In genomic region chr13:113327391-113327765, GRCh38 we compare ENCODE assay signal across 24 cellular contexts. TPM values are rescaled to one million over a fixed set of nuclear protein-coding genes. Genes with fewer than 3 reads are reported as not detected.
DNase-seq lines count a peak whose midpoint lies in the region; ATAC-seq and TF ChIP-seq lines count a peak whose summit lies in the region.
"Had no signal": no experiment of that assay in that cellular context is flagged by ENCODE, and none has a peak within 500 bp of the region (broad histone marks: within the 10 kb centered on the region; RNA-seq: fewer than 3 reads in every experiment).

No MANE protein-coding gene starts in this region.

- POLR2A ChIA-PET in Panc1 (lab: Charles Lee) = no interaction called here

- intact Hi-C loops in Panc1 (cut with micrococcal nuclease; ENCODE audit: unreplicated experiment) (no loop called here), left cardiac atrium (cut with DNase I) (no loop called here)

- no peak overlapping the region for H3K4me3 Mint-ChIP-seq in chondrocyte (ENCODE audit: unreplicated experiment)
- H3K4me3 Mint-ChIP-seq: naive B cell had no signal

- H3K9ac ChIP-seq in skeletal muscle tissue (ENCODE audit: low read depth in 1 of 3, low read length in 3 of 3) = peak overlapping the region; percentile 43 to 79 (median 70)

- in situ Hi-C loops in Panc1 (cut with HindIII; ENCODE audit: low pct_unique_long_range_greater_than_20kb, low sequenced_read_pairs) = no loop called here

- H3K27me3 Mint-ChIP-seq in chondrocyte (ENCODE audit: low read depth) = no peaks in the 10 kb centered on the region
- H3K27me3 Mint-ChIP-seq: naive B cell had no signal

- ATAC-seq in Panc1 (peak; percentile 57), left cardiac atrium (peak; percentile 39 to 71)
- ATAC-seq: body of pancreas had no signal

- H3K36me3 ChIP-seq in Panc1 (ENCODE audit: control insufficient read depth, insufficient read depth, low read length) (0 out of 2 replicates have a peak, but pooled peaks cover 3% of the 10 kb centered on the region), skeletal muscle tissue (ENCODE audit: control insufficient read depth in 3 of 3, insufficient read depth in 3 of 3, low read length in 3 of 3) (peaks cover 14 to 18% (median 16%) of the 10 kb centered on the region in 3 donors)

- no TSS peak for BruUV-seq in Panc1 (replicated peaks; lab: Mats Ljungman, UMichigan)

- H3K27ac ChIP-seq in Panc1 (ENCODE audit: low read length) (no peak overlapping the region), skeletal muscle tissue (ENCODE audit: low read depth, low read length) (peak overlapping the region; percentile 90)
- H3K27ac ChIP-seq: body of pancreas, C4-2B, Peyer's patch, stomach had no signal

- DNase-seq in NCI-H82 (lab: John Stamatoyannopoulos, UW) = peak; percentile 60
- DNase-seq in NCI-H82 treated with DMSO at 0.1 percent for 48 hours (lab: John Stamatoyannopoulos, UW; ENCODE audit: unreplicated experiment) = no peak
- DNase-seq in Panc1 (ENCODE audit: low read depth, low spot score) = no peak
- DNase-seq in left cardiac atrium = no peak
- DNase-seq in NCI-H128 (lab: John Stamatoyannopoulos, UW; ENCODE audit: unreplicated experiment) = no peak
- no peak for DNase-seq in chondrocyte (ENCODE audit: low spot score)
- no peak for DNase-seq in A172 (ENCODE audit: low spot score)
- DNase-seq: activated CD4-positive, alpha-beta T cell treated with anti-CD3 and anti-CD28 coated beads, Interleukin-2, amount 50 U/mL, for 48 hours; activated effector memory CD4-positive, alpha-beta T cell treated with Interleukin-2 at 50 U/mL for 16 hours; body of pancreas; Calu3; cortex of kidney; HCEC 1CT; kidney glomerular epithelial cell; mesendoderm; naive B cell; NCI-H1694; Peyer's patch; retina; stomach; trophoblast cell had no signal

- H3K27me3 ChIP-seq in Panc1 (ENCODE audit: control insufficient read depth, insufficient read depth, low read length) = no peaks in the 10 kb centered on the region
- H3K27me3 ChIP-seq in skeletal muscle tissue (ENCODE audit: control insufficient read depth in 3 of 3, insufficient read depth in 3 of 3, low read length in 3 of 3) = no peaks in the 10 kb centered on the region
- H3K27me3 ChIP-seq: body of pancreas, Peyer's patch, stomach had no signal

- CTCF ChIA-PET in Panc1 (lab: Charles Lee) = no interaction called here

- H3K9me3 Mint-ChIP-seq in chondrocyte (ENCODE audit: low read depth) = no peaks in the 10 kb centered on the region

- H3K4me1 ChIP-seq in Panc1 (ENCODE audit: control insufficient read depth, insufficient read depth, low read length) (no peaks in the 10 kb centered on the region), skeletal muscle tissue (ENCODE audit: control insufficient read depth in 3 of 3, insufficient read depth in 3 of 3, low read length in 3 of 3) (peaks cover 8 to 30% (median 17%) of the 10 kb centered on the region in 3 donors)
- H3K4me1 ChIP-seq: body of pancreas, Peyer's patch had no signal

- H3K27ac Mint-ChIP-seq in chondrocyte (ENCODE audit: unreplicated experiment) = no peak overlapping the region

- H3K4me1 Mint-ChIP-seq in chondrocyte (ENCODE audit: low read depth) = no peaks in the 10 kb centered on the region

- H3K36me3 Mint-ChIP-seq in chondrocyte (ENCODE audit: low read depth) = peaks cover 16% of the 10 kb centered on the region

- H3K9me3 ChIP-seq in Panc1 (ENCODE audit: control insufficient read depth, insufficient read depth, low read depth, low read length) (no peaks in the 10 kb centered on the region), skeletal muscle tissue (ENCODE audit: control insufficient read depth in 3 of 3, low read length in 3 of 3) (no peaks in the 10 kb centered on the region)
- H3K9me3 ChIP-seq: body of pancreas, Peyer's patch, stomach had no signal

- H3K4me3 ChIP-seq in Panc1 (ENCODE audit: low read depth in 2 of 2, low read length in 2 of 2) (no peak overlapping the region), skeletal muscle tissue (ENCODE audit: low read length in 3 of 3) (peak overlapping the region in 2 of 3 donors; percentile 60 to 61)
- H3K4me3 ChIP-seq: body of pancreas, Peyer's patch, stomach had no signal

- no peak for TF ChIP-seq CTCF in Panc1 (IDR thresholded peaks at IDR 0.05)
- TF ChIP-seq CTCF in chondrocyte (IDR thresholded peaks at IDR 0.05) = no peak

RNA-seq across cellular contexts. Expression of gene LAMP1, which starts 30.3 kb away (rescaled TPM):
- total RNA-seq in Panc1 (2021; ENCODE audit: unreplicated experiment) (212 TPM), left cardiac atrium (100 to 1,000 TPM; 122 to 128 TPM), skeletal muscle tissue (77.2 TPM), chondrocyte (329 to 361 TPM (median 332 TPM) in 3 replicates)
- 236 TPM for polyA plus RNA-seq in Panc1 (2012; ENCODE audit: insufficient read length)
- 285 and 287 TPM in 2 replicates for total RNA-seq in A172 (2014; rRNA removed; shearing (Covaris generic))

RNA-seq across cellular contexts. Expression of gene GRTP1, which starts 36.6 kb away (rescaled TPM):
- total RNA-seq in Panc1 (2021; ENCODE audit: unreplicated experiment) (4.8 TPM), left cardiac atrium (1 to 10 TPM; 1.5 to 1.8 TPM), skeletal muscle tissue (3.7 TPM), chondrocyte (1.3 to 1.7 TPM (median 1.7 TPM) in 3 replicates)
- polyA plus RNA-seq in Panc1 (2012; ENCODE audit: insufficient read length) = 9.2 TPM
- total RNA-seq in A172 (2014; rRNA removed; shearing (Covaris generic)) = not detected in 2 replicates
- total RNA-seq: glomerular endothelial cell had no signal

Comparison
In these comparisons a context has a peak if more than half of its experiments do, and no peak if none do; other contexts are left out.
1. H3K4me3 ChIP-seq: peak in skeletal muscle tissue (2 of 3); none in Panc1 (0 of 2).